ENCODE assay signal across 22 cellular contexts in genomic region chr17:48066656-48067055, GRCh38. TPM values are rescaled to one million over a fixed set of nuclear protein-coding genes. Genes with fewer than 3 reads are reported as not detected.
A peak's percentile ranks its signal among the peaks of the same experiment; 100 is the strongest.
DNase-seq lines count a peak whose midpoint lies in the region; ATAC-seq, FAIRE-seq and TF ChIP-seq lines count a peak whose summit lies in the region.
"Had no signal": no experiment of that assay in that cellular context is flagged by ENCODE, and none has a peak within 500 bp of the region (broad histone marks: within the 10 kb centered on the region; RNA-seq: fewer than 3 reads in every experiment).

No MANE protein-coding gene starts in this region.

- H3K27me3 ChIP-seq in GM23338 (ENCODE audit: insufficient read depth) (no peaks in the 10 kb centered on the region), astrocyte (ENCODE audit: insufficient read depth, low read length) (no peaks in the 10 kb centered on the region), pancreas (no peaks in the 10 kb centered on the region), breast epithelium (no peaks in the 10 kb centered on the region)
- H3K27me3 ChIP-seq: SJSA1 had no signal

- DNase-seq in GM23338 (ENCODE audit: low spot score) (peak; percentile 29), astrocyte (ENCODE audit: low read depth) (no peak), pancreas (no peak), breast epithelium (ENCODE audit: low spot score in 2 of 2) (no peak)
- DNase-seq: activated CD8-positive, alpha-beta memory T cell treated with anti-CD3 and anti-CD28 coated beads for 24 hours; activated effector memory CD4-positive, alpha-beta T cell treated with Interleukin-2 at 50 U/mL for 16 hours; amygdala; DND-41; effector CD8-positive, alpha-beta T cell; GOT3; left colon; midbrain; NCI-H1417 treated with DMSO at 0.1 percent for 48 hours; NCI-H2171; NCI-H748 treated with DMSO at 0.1 percent for 48 hours had no signal

- TF ChIP-seq CTCF in 22Rv1 (IDR thresholded peaks at IDR 0.05) (no peak), GM23338 (conservative IDR thresholded peaks at IDR 0.05; ENCODE audit: low read depth in 2 of 2) (no peak), astrocyte (IDR thresholded peaks at IDR 0.05; ENCODE audit: insufficient read depth, low read depth, low read length) (no peak), nephron (IDR thresholded peaks at IDR 0.05; ENCODE audit: unreplicated experiment in 3 of 3) (no peak), pancreas (IDR thresholded peaks at IDR 0.05) (no peak), breast epithelium (IDR thresholded peaks at IDR 0.05) (no peak)

- H3F3A ChIP-seq in GM23338 (replicated peaks; ENCODE audit: low read depth), result peaks cover 43% of the 10 kb centered on the region

- peaks cover 41% of the 10 kb centered on the region for H3K36me3 ChIP-seq in GM23338 (ENCODE audit: insufficient read depth)
- H3K36me3 ChIP-seq in astrocyte (ENCODE audit: insufficient read depth, low read length), result peaks cover 64% of the 10 kb centered on the region
- peaks cover 0 to 6% (median 0%) of the 10 kb centered on the region in 3 donors for H3K36me3 ChIP-seq in pancreas
- H3K36me3 ChIP-seq in breast epithelium, result no peaks in the 10 kb centered on the region

- H3K9me3 Mint-ChIP-seq in GM23338, result no peaks in the 10 kb centered on the region
- H3K9me3 Mint-ChIP-seq in astrocyte (ENCODE audit: unreplicated experiment), result no peaks in the 10 kb centered on the region
- no peaks in the 10 kb centered on the region for H3K9me3 Mint-ChIP-seq in nephron
- H3K9me3 Mint-ChIP-seq: T-helper 2 cell treated with Interferon-gamma antibody and Interleukin-4, amounts not matched to agents 5 μg/mL and 100 μg/mL, for 36 hours had no signal

- ATAC-seq in GM23338 (peak; percentile 13), pancreas (no peak), GM18870 (IDR thresholded peaks at IDR 0.05; ENCODE audit: unreplicated experiment) (no peak), HG03175 (IDR thresholded peaks at IDR 0.05; ENCODE audit: unreplicated experiment) (no peak)
- ATAC-seq: left colon had no signal

- peaks cover 11% of the 10 kb centered on the region for H3K4me1 ChIP-seq in GM23338 (ENCODE audit: insufficient read depth)
- H3K4me1 ChIP-seq in astrocyte (ENCODE audit: insufficient read depth, low read length), result peaks cover 11% of the 10 kb centered on the region
- H3K4me1 ChIP-seq in pancreas, result peaks cover 0 to 4% (median 0%) of the 10 kb centered on the region in 3 donors
- peaks cover 0 to 10% of the 10 kb centered on the region in 2 donors for H3K4me1 ChIP-seq in breast epithelium
- H3K4me1 ChIP-seq: SJSA1 had no signal

- H2AFZ ChIP-seq in GM23338, result no peak overlapping the region
- H2AFZ ChIP-seq in astrocyte (ENCODE audit: low read depth, low read length), result no peak overlapping the region

- H3K4me3 ChIP-seq in GM23338 (no peak overlapping the region), astrocyte (ENCODE audit: insufficient read depth, low read depth, low read length) (no peak overlapping the region), pancreas (no peak overlapping the region), breast epithelium (no peak overlapping the region)
- H3K4me3 ChIP-seq: SJSA1 had no signal

- H3K79me2 ChIP-seq in GM23338 (replicated peaks; ENCODE audit: insufficient read depth) (peaks cover 12% of the 10 kb centered on the region), astrocyte (ENCODE audit: insufficient read depth, low read length) (peaks cover 6% of the 10 kb centered on the region)

- FAIRE-seq in astrocyte (lab: Jason Lieb, UNC) (no peak), pancreas (lab: Jason Lieb, UNC) (no peak)

- H3K4me3 Mint-ChIP-seq in GM23338 (no peak overlapping the region; the same call in 2 of the 3 replicates), astrocyte (ENCODE audit: unreplicated experiment) (no peak overlapping the region), nephron (no peak overlapping the region)
- H3K4me3 Mint-ChIP-seq: T-helper 2 cell treated with Interferon-gamma antibody and Interleukin-4, amounts not matched to agents 5 μg/mL and 100 μg/mL, for 36 hours had no signal

- H3K27ac ChIP-seq in 22Rv1, result 0 out of 2 replicates have a peak overlapping the region, but pooled peaks have one; percentile 16
- H3K27ac ChIP-seq in GM23338 (ENCODE audit: low read depth), result peak overlapping the region; percentile 42; the same call in 1 of the 2 replicates
- no peak overlapping the region for H3K27ac ChIP-seq in astrocyte (ENCODE audit: low read depth, low read length)
- H3K27ac ChIP-seq in pancreas, result no peak overlapping the region
- peak overlapping the region in 1 of 2 donors; percentile 70 for H3K27ac ChIP-seq in breast epithelium
- H3K27ac ChIP-seq: SJSA1 had no signal

- no peak overlapping the region for H3K9ac ChIP-seq in astrocyte (ENCODE audit: low read length)

- H3K9me3 ChIP-seq in astrocyte (ENCODE audit: insufficient read depth, low read depth, low read length), result no peaks in the 10 kb centered on the region
- no peaks in the 10 kb centered on the region for H3K9me3 ChIP-seq in pancreas
- no peaks in the 10 kb centered on the region for H3K9me3 ChIP-seq in breast epithelium
- H3K9me3 ChIP-seq: SJSA1 had no signal

- H3K4me2 ChIP-seq in GM23338 (peak overlapping the region; percentile 46), astrocyte (ENCODE audit: low read length) (no peak overlapping the region)

- peaks cover 34% of the 10 kb centered on the region for H4K20me1 ChIP-seq in GM23338 (replicated peaks; ENCODE audit: insufficient read depth)
- peaks cover 46% of the 10 kb centered on the region for H4K20me1 ChIP-seq in astrocyte (ENCODE audit: insufficient read depth, low read length)

- H3K27ac Mint-ChIP-seq in GM23338 (no peak overlapping the region), astrocyte (ENCODE audit: unreplicated experiment) (peak overlapping the region; percentile 29), nephron (peak overlapping the region; percentile 5 to 54 (median 19))
- H3K27ac Mint-ChIP-seq: T-helper 2 cell treated with Interferon-gamma antibody and Interleukin-4, amounts not matched to agents 5 μg/mL and 100 μg/mL, for 36 hours had no signal

- 69 to 76% methylated on average over 1 of the region's 1 CpG for WGBS in pancreas, 2 donors

- H3K27me3 Mint-ChIP-seq in GM23338 (ENCODE audit: insufficient read depth, low read depth, poor library complexity) (peaks cover 8% of the 10 kb centered on the region), astrocyte (ENCODE audit: low read depth, unreplicated experiment) (no peaks in the 10 kb centered on the region), nephron (ENCODE audit: low read depth) (no peaks in the 10 kb centered on the region)

- TF ChIP-seq POLR2A in breast epithelium (IDR thresholded peaks at IDR 0.05), result no peak

- intact Hi-C loops in pancreas (cut with DNase I) (no loop called here), breast epithelium (cut with DNase I; ENCODE audit: low total_unique reads) (no loop called here)

- no peaks in the 10 kb centered on the region for H3K9me2 ChIP-seq in GM23338 (ENCODE audit: insufficient read depth)

- H3K36me3 Mint-ChIP-seq in GM23338 (ENCODE audit: low read depth) (peaks cover 78% of the 10 kb centered on the region), astrocyte (ENCODE audit: low read depth, unreplicated experiment) (peaks cover 19% of the 10 kb centered on the region), nephron (ENCODE audit: low read depth) (peaks cover 64% of the 10 kb centered on the region)

- peaks cover 21% of the 10 kb centered on the region for H3K4me1 Mint-ChIP-seq in GM23338
- H3K4me1 Mint-ChIP-seq in astrocyte (ENCODE audit: low read depth, unreplicated experiment), result peaks cover 18% of the 10 kb centered on the region
- peaks cover 18% of the 10 kb centered on the region for H3K4me1 Mint-ChIP-seq in nephron

TF ChIP-seq in GM23338, 12 proteins besides CTCF, POLR2A, EP300 and RAD21:
- TF ChIP-seq POLR2AphosphoS5 (IDR thresholded peaks at IDR 0.05; ENCODE audit: low read depth) (peak; percentile 16; the same call in 1 of the 2 replicates), STAT1 (IDR thresholded peaks at IDR 0.05; ENCODE audit: unreplicated experiment) (no peak)
TF ChIP-seq in GM23338: peak in this region for 1.

RNA-seq across cellular contexts. Expression of gene NFE2L1, which starts 18.5 kb away (rescaled TPM):
- total RNA-seq in GM23338 (2014; rRNA removed; shearing (Covaris generic)), result 138 and 157 TPM in 2 replicates
- polyA plus RNA-seq in GM23338 (2016; fragmentation: Nextera tagmentation; extraction: Ambion mirVana), result 39.9 and 49.9 TPM in 2 replicates
- total RNA-seq in astrocyte, result 344 and 348 TPM in 2 replicates
- total RNA-seq in pancreas, result 10 to 100 TPM; 27.4 to 74.0 (median 44.5) TPM
- 10 to 100 TPM; 40.9 to 47.2 TPM for polyA plus RNA-seq in pancreas
- total RNA-seq in breast epithelium, result 100 to 1,000 TPM in 2 of 3 donors, 10 to 100 TPM in 1; 96.4 to 278 (median 106) TPM

RNA-seq across cellular contexts. Expression of gene COPZ2, which starts 29.1 kb away (rescaled TPM):
- not detected in 2 replicates for total RNA-seq in GM23338 (2014; rRNA removed; shearing (Covaris generic))
- not detected in 2 replicates for polyA plus RNA-seq in GM23338 (2016; fragmentation: Nextera tagmentation; extraction: Ambion mirVana)
- total RNA-seq in astrocyte, result 25.1 and 38.3 TPM in 2 replicates
- 10 to 100 TPM in 2 of 6 donors, 1 to 10 TPM in 4; 6.3 to 10.8 (median 8.6) TPM for total RNA-seq in pancreas
- 1 to 10 TPM; 9.7 to 9.8 TPM for polyA plus RNA-seq in pancreas
- total RNA-seq in breast epithelium, result 10 to 100 TPM; 16.4 to 97.9 (median 23.3) TPM
- polyA plus RNA-seq: neural cell had no signal

RNA-seq across cellular contexts. Expression of gene CBX1, which starts 34.6 kb away (rescaled TPM):
- total RNA-seq in GM23338 (2014; rRNA removed; shearing (Covaris generic)), result 113 and 127 TPM in 2 replicates
- polyA plus RNA-seq in GM23338 (2016; fragmentation: Nextera tagmentation; extraction: Ambion mirVana) (223 and 243 TPM in 2 replicates), pancreas (10 to 100 TPM; 10.0 to 20.9 TPM)
- total RNA-seq in astrocyte (62.8 and 69.3 TPM in 2 replicates), pancreas (10 to 100 TPM in 4 of 6 donors, 1 to 10 TPM in 2; 7.9 to 24.1 (median 12.0) TPM), breast epithelium (10 to 100 TPM; 29.0 to 45.8 (median 45.2) TPM)

RNA-seq across cellular contexts. Expression of gene SNX11, which starts 40.9 kb away (rescaled TPM):
- 13.7 and 16.3 TPM in 2 replicates for total RNA-seq in GM23338 (2014; rRNA removed; shearing (Covaris generic))
- polyA plus RNA-seq in GM23338 (2016; fragmentation: Nextera tagmentation; extraction: Ambion mirVana) (7.9 and 8.0 TPM in 2 replicates), pancreas (1 to 10 TPM; 6.5 to 7.7 TPM)
- total RNA-seq in astrocyte (30.4 and 33.3 TPM in 2 replicates), pancreas (10 to 100 TPM in 1 of 6 donors, 1 to 10 TPM in 5; 5.4 to 13.6 (median 8.5) TPM), breast epithelium (10 to 100 TPM; 13.4 to 19.7 (median 14.2) TPM)

Comparison
In these comparisons a context has a peak if more than half of its experiments do, and no peak if none do; other contexts are left out.
1. H3K27ac ChIP-seq: peak in 22Rv1 (single experiment) and GM23338 (single experiment); none in astrocyte (single experiment) and pancreas (0 of 4).